ENCODE assay signal across 29 cellular contexts in genomic region chr19:30371157-30371845, GRCh38.
DNase-seq lines count a peak whose midpoint lies in the region; ATAC-seq lines count a peak whose summit lies in the region.
"Had no signal": no experiment of that assay in that cellular context is flagged by ENCODE, and none has a peak within 500 bp of the region (broad histone marks: within the 10 kb centered on the region; RNA-seq: fewer than 3 reads in every experiment).

No MANE protein-coding gene starts in this region.

- intact Hi-C loops in head of caudate nucleus (cut with DNase I), result loop anchor here (5.0 kb wide), 2 partner anchors 36 to 144 kb away; no protein-coding TSS in a partner anchor

- no peak for ATAC-seq in GM19023 (IDR thresholded peaks at IDR 0.05; ENCODE audit: unreplicated experiment)
- no peak for ATAC-seq in HG02885 (IDR thresholded peaks at IDR 0.05; ENCODE audit: poor library complexity, unreplicated experiment)
- ATAC-seq: activated naive CD8-positive, alpha-beta T cell treated with anti-CD3 and anti-CD28 coated beads, Interleukin-2, amount 50 U/mL, for 24 hours; activated T-cell treated with anti-CD3 and anti-CD28 coated beads, Interleukin-2, amount 50 U/mL, for 4 hours; heart left ventricle; right cardiac atrium had no signal

- H3K9me3 ChIP-seq in HAP-1, result no peaks in the 10 kb centered on the region
- H3K9me3 ChIP-seq: Caco-2, heart left ventricle, uterus had no signal

- no peaks in the 10 kb centered on the region for H3K27me3 ChIP-seq in HAP-1 (ENCODE audit: low read depth)

- H3K27ac ChIP-seq in substantia nigra (ENCODE audit: low read depth, low read length, poor library complexity, severe bottlenecking), result peak overlapping the region; percentile 95
- H3K27ac ChIP-seq: C4-2B, heart left ventricle, KMS-11, PC-9, uterus had no signal

- peaks cover 37% of the 10 kb centered on the region for H3K4me1 ChIP-seq in HAP-1
- H3K4me1 ChIP-seq: Caco-2 had no signal

- no peak overlapping the region for H3K4me3 ChIP-seq in HAP-1
- H3K4me3 ChIP-seq: heart left ventricle, PC-9, smooth muscle cell, uterus had no signal

- in situ Hi-C loops in HAP-1 (cut with MboI; ENCODE audit: low sequenced_read_pairs), result no loop called here

- DNase-seq in HAP-1 (ENCODE audit: low spot score in 2 of 2), result peak; percentile 47 to 52
- DNase-seq in NCI-H748 (lab: John Stamatoyannopoulos, UW; ENCODE audit: unreplicated experiment), result peak; percentile 74
- peak in 30 of 42 donors; percentile 20 to 83 (median 52) for DNase-seq in head of caudate nucleus
- peak in 21 of 49 donors; percentile 13 to 63 (median 28) for DNase-seq in substantia nigra (lab: John Stamatoyannopoulos, UW)
- no peak for DNase-seq in LoVo (ENCODE audit: low spot score)
- DNase-seq: activated gamma-delta T cell treated with Interleukin-2 at 50 U/mL for 16 hours; activated naive CD8-positive, alpha-beta T cell treated with anti-CD3 and anti-CD28 coated beads, Interleukin-2, amount 50 U/mL, for 24 hours; activated T-cell treated with anti-CD3 and anti-CD28 coated beads, Interleukin-2, amount 50 U/mL, for 4 hours; Caco-2; central memory CD4-positive, alpha-beta T cell; DMS53; erythroblast; H9; heart left ventricle; kidney glomerular epithelial cell; mammary epithelial cell; NCI-H1436 treated with DMSO at 0.1 percent for 48 hours; NCI-H510A; NK-92 treated with Interleukin-12 subunit alpha and Interleukin-12 subunit beta, amount 100 ng/mL, for 24 hours; PC-9; right cardiac atrium; stimulated activated naive CD4-positive, alpha-beta T cell; T-helper 2 cell; uterus had no signal

- H3K36me3 ChIP-seq in HAP-1 (replicated peaks), result no peaks in the 10 kb centered on the region
- H3K36me3 ChIP-seq: heart left ventricle, uterus had no signal
